Comparison of ENCODE assay signal across 12 cellular contexts in genomic region chr5:39519566-39520231, GRCh38.
DNase-seq lines count a peak whose midpoint lies in the region; ATAC-seq and TF ChIP-seq lines count a peak whose summit lies in the region.
"Had no signal": no experiment of that assay in that cellular context is flagged by ENCODE, and none has a peak within 500 bp of the region (broad histone marks: within the 10 kb centered on the region; RNA-seq: fewer than 3 reads in every experiment).

No MANE protein-coding gene starts in this region.

- no peak for TF ChIP-seq POLR2A in gastrocnemius medialis (IDR thresholded peaks at IDR 0.05)

- in situ Hi-C loops in gastrocnemius medialis (cut with MboI; ENCODE audit: low sequenced_read_pairs in 4 of 4) (no loop called here), GM13977 (cut with MboI; ENCODE audit: low pct_unique_long_range_greater_than_20kb, low sequenced_read_pairs, unreplicated experiment) (no loop called here)

- ATAC-seq in left ventricle myocardium superior: peak; percentile 86
- ATAC-seq in gastrocnemius medialis: peak; percentile 61 to 73
- no peak for ATAC-seq in GM21737 (IDR thresholded peaks at IDR 0.05; ENCODE audit: unreplicated experiment)
- ATAC-seq: activated CD4-positive, CD25-positive, alpha-beta regulatory T cell treated with anti-CD3 and anti-CD28 coated beads, Interleukin-2, amount 50 U/mL, for 24 hours; activated T-helper 17 cell treated with anti-CD3 and anti-CD28 coated beads, Interleukin-2, amount 50 U/mL, for 72 hours had no signal

- H3K9me3 ChIP-seq in ascending aorta (no peaks in the 10 kb centered on the region), gastrocnemius medialis (no peaks in the 10 kb centered on the region)
- H3K9me3 ChIP-seq: Caco-2 had no signal

- H3K27ac Mint-ChIP-seq in immature natural killer cell: no peak overlapping the region
- H3K27ac Mint-ChIP-seq: activated T-helper 17 cell treated with anti-CD3 and anti-CD28 coated beads, Interleukin-2, amount 50 U/mL, for 72 hours had no signal

- peak overlapping the region; percentile 26 to 58 for H3K27ac ChIP-seq in ascending aorta
- peak overlapping the region in 3 of 4 donors; percentile 50 to 67 (median 67) for H3K27ac ChIP-seq in gastrocnemius medialis
- H3K27ac ChIP-seq: RWPE1 had no signal

- H3K4me3 ChIP-seq in ascending aorta (no peak overlapping the region), gastrocnemius medialis (no peak overlapping the region)

- H3K4me1 Mint-ChIP-seq in immature natural killer cell: no peaks in the 10 kb centered on the region
- H3K4me1 Mint-ChIP-seq: activated T-helper 17 cell treated with anti-CD3 and anti-CD28 coated beads, Interleukin-2, amount 50 U/mL, for 72 hours had no signal

- H3K4me3 Mint-ChIP-seq in immature natural killer cell: no peak overlapping the region
- H3K4me3 Mint-ChIP-seq: activated T-helper 17 cell treated with anti-CD3 and anti-CD28 coated beads, Interleukin-2, amount 50 U/mL, for 72 hours had no signal

- H3K9me3 Mint-ChIP-seq in immature natural killer cell: no peaks in the 10 kb centered on the region
- H3K9me3 Mint-ChIP-seq: activated T-helper 17 cell treated with anti-CD3 and anti-CD28 coated beads, Interleukin-2, amount 50 U/mL, for 72 hours had no signal

- H3K27me3 Mint-ChIP-seq in immature natural killer cell (ENCODE audit: low read depth in 3 of 3): peaks cover 1 to 6% (median 2%) of the 10 kb centered on the region in 3 donors

- DNase-seq in GM04503 (ENCODE audit: low read depth) (peak; percentile 78), ascending aorta (ENCODE audit: low spot score in 2 of 2) (no peak), left ventricle myocardium superior (no peak), gastrocnemius medialis (no peak), immature natural killer cell (no peak), GM13977 (ENCODE audit: low spot score) (no peak), AG08396 (ENCODE audit: low spot score) (no peak)

- no peaks in the 10 kb centered on the region for H3K36me3 Mint-ChIP-seq in immature natural killer cell

- H3K36me3 ChIP-seq in ascending aorta (no peaks in the 10 kb centered on the region), gastrocnemius medialis (no peaks in the 10 kb centered on the region)

- H3K27me3 ChIP-seq in ascending aorta: no peaks in the 10 kb centered on the region
- no peaks in the 10 kb centered on the region for H3K27me3 ChIP-seq in gastrocnemius medialis

- H3K4me1 ChIP-seq in ascending aorta (peaks cover 5 to 18% of the 10 kb centered on the region in 2 donors), gastrocnemius medialis (peaks cover 8 to 15% of the 10 kb centered on the region in 2 donors)

- TF ChIP-seq CTCF in ascending aorta (IDR thresholded peaks at IDR 0.05) (no peak), gastrocnemius medialis (IDR thresholded peaks at IDR 0.05 in 4 of 5, conservative IDR thresholded peaks at IDR 0.05 in 1 of 5) (no peak), GM13977 (IDR thresholded peaks at IDR 0.05; ENCODE audit: extremely low read depth, insufficient read depth, missing control alignments) (no peak)

- intact Hi-C loops in ascending aorta (cut with DNase I): loop anchor here (5.0 kb wide), 2 partner anchors 97 to 122 kb away; partner anchors contain the start of gene DAB2
- intact Hi-C loops in left ventricle myocardium superior (cut with micrococcal nuclease): no loop called here
- intact Hi-C loops in gastrocnemius medialis (cut with DNase I; ENCODE audit: low total_unique reads): loop anchor here (5.0 kb wide), 1 partner anchor 97 kb away; the partner anchor contains the start of gene DAB2
